In genomic region chr2:207813942-207814341, GRCh38 we compare ENCODE assay signal across 1 cellular context.
A peak's percentile ranks its signal among the peaks of the same experiment; 100 is the strongest.
TF ChIP-seq lines count a peak whose summit lies in the region.

No MANE protein-coding gene starts in this region.

TF ChIP-seq in GM23338, 12 proteins besides CTCF, POLR2A, EP300 and RAD21 (continued from another document):
- TF ChIP-seq ZNF462 (CRISPR knock-in tag; IDR thresholded peaks at IDR 0.05) (peak; percentile 21; the same call in 1 of the 2 replicates), ZNF331 (CRISPR knock-in tag; IDR thresholded peaks at IDR 0.05; ENCODE audit: low read depth) (no peak)
